26 cellular contexts compared by ENCODE assay signal in the genomic region with DNA sequence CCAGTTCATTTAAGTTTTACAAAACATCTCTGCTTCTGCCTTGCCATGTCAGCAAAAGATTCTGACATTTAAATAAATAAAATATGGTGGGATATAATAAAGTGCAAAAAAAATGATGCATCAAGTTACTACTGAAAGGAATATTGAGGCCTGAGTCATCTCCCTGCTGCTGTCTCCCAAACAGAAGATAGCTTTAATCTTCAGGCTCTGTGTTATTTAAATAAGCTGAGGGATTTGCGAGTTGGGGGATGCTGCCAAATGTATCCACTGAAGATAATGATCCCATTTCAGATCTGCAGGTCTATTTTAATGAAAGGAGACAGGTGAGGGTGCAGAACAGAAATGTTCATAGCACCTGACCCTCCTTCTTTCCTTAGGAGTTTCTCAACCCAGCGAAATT.
DNase-seq lines count a peak whose midpoint lies in the region; ATAC-seq, FAIRE-seq and TF ChIP-seq lines count a peak whose summit lies in the region.
"Had no signal": no experiment of that assay in that cellular context is flagged by ENCODE, and none has a peak within 500 bp of the region (broad histone marks: within the 10 kb centered on the region; RNA-seq: fewer than 3 reads in every experiment).

No MANE protein-coding gene starts in this region.

- DNase-seq in D721Med (ENCODE audit: insufficient read length, low spot score): no peak
- DNase-seq in NCI-H69 (lab: John Stamatoyannopoulos, UW): peak; percentile 39
- DNase-seq in smooth muscle cell (lab: John Stamatoyannopoulos, UW; ENCODE audit: unreplicated experiment): no peak
- DNase-seq in activated CD4-positive, alpha-beta T cell treated with anti-CD3 and anti-CD28 coated beads, Interleukin-2, amount 50 U/mL, for 48 hours: no peak
- DNase-seq: AML-193; CD4-positive, alpha-beta T cell; EL; GDM1; KBM-7; MV-4-11; NCI-H1417; NCI-H1694; NCI-H2029 treated with DMSO at 0.1 percent for 48 hours; NCI-H526 treated with DMSO at 0.1 percent for 48 hours; NK-92 treated with Interleukin-12 subunit alpha and Interleukin-12 subunit beta, amount 100 ng/mL, for 24 hours; PC-3; SJCRH30; T-helper 1 cell had no signal

- no peaks in the 10 kb centered on the region for H3K9me3 ChIP-seq in smooth muscle cell (replicated peaks; ENCODE audit: low read depth)
- H3K9me3 ChIP-seq: BLaER1 treated with 17β-estradiol and CSF1 and Interleukin-3, amounts not matched to agents 10 nM and 100 nM; SJCRH30 had no signal

- no peaks in the 10 kb centered on the region for H3F3A ChIP-seq in smooth muscle cell (ENCODE audit: low read depth)

- no peak overlapping the region for H3K9ac ChIP-seq in smooth muscle cell (ENCODE audit: low read depth)
- H3K9ac ChIP-seq: BLaER1 treated with 17β-estradiol and CSF1 and Interleukin-3, amounts not matched to agents 10 nM and 100 nM had no signal

- H3K4me1 ChIP-seq in smooth muscle cell (ENCODE audit: low read depth): no peaks in the 10 kb centered on the region
- H3K4me1 ChIP-seq: BLaER1 treated with 17β-estradiol and CSF1 and Interleukin-3, amounts not matched to agents 10 nM and 100 nM had no signal

- H4K20me1 ChIP-seq in smooth muscle cell (ENCODE audit: low read depth): no peaks in the 10 kb centered on the region
- H4K20me1 ChIP-seq: BLaER1 treated with 17β-estradiol and CSF1 and Interleukin-3, amounts not matched to agents 10 nM and 100 nM had no signal

- H3K27me3 ChIP-seq in smooth muscle cell (ENCODE audit: low read depth): no peaks in the 10 kb centered on the region
- H3K27me3 ChIP-seq: BLaER1 treated with 17β-estradiol and CSF1 and Interleukin-3, amounts not matched to agents 10 nM and 100 nM; SJCRH30 had no signal

- H3K4me3 ChIP-seq in smooth muscle cell: no peak overlapping the region
- H3K4me3 ChIP-seq: BLaER1 treated with 17β-estradiol and CSF1 and Interleukin-3, amounts not matched to agents 10 nM and 100 nM; GM12878; SJCRH30 had no signal

- H3K36me3 ChIP-seq in smooth muscle cell (ENCODE audit: low read depth): no peaks in the 10 kb centered on the region
- H3K36me3 ChIP-seq: BLaER1 treated with 17β-estradiol and CSF1 and Interleukin-3, amounts not matched to agents 10 nM and 100 nM; SJCRH30 had no signal

- FAIRE-seq in D721Med (lab: Jason Lieb, UNC): peak; percentile 89
- FAIRE-seq: A204.1, GM12878, H54, HTR-8/SVneo had no signal

- no peak overlapping the region for H2AFZ ChIP-seq in smooth muscle cell (ENCODE audit: low read depth)

- TF ChIP-seq CTCF in D721Med (IDR thresholded peaks at IDR 0.05; ENCODE audit: insufficient read depth, missing control alignments) (no peak), smooth muscle cell (IDR thresholded peaks at IDR 0.05; ENCODE audit: borderline replicate concordance, insufficient read depth, poor library complexity, severe bottlenecking) (no peak)

- 50% methylated on average over 2 of the region's 2 CpGs for WGBS in smooth muscle cell (ENCODE audit: low lambda C conversion rate)

- H3K79me2 ChIP-seq in smooth muscle cell (ENCODE audit: low read depth): no peaks in the 10 kb centered on the region

- H3K27ac ChIP-seq in smooth muscle cell (ENCODE audit: low read depth): no peak overlapping the region
- H3K27ac ChIP-seq: BLaER1 treated with 17β-estradiol and CSF1 and Interleukin-3, amounts not matched to agents 10 nM and 100 nM; SJCRH30 had no signal

- H3K4me2 ChIP-seq in smooth muscle cell: peak overlapping the region; percentile 5
- H3K4me2 ChIP-seq: BLaER1 treated with 17β-estradiol and CSF1 and Interleukin-3, amounts not matched to agents 10 nM and 100 nM had no signal

- peak; percentile 71 for ATAC-seq in SK-N-SH treated with all-trans-retinoic acid at 6 μM for 48 hours
- ATAC-seq in HG02885 (IDR thresholded peaks at IDR 0.05; ENCODE audit: poor library complexity, unreplicated experiment): no peak
- ATAC-seq in HG02610 (IDR thresholded peaks at IDR 0.05; ENCODE audit: unreplicated experiment): no peak
- ATAC-seq: GM12878, PC-3 had no signal

TF ChIP-seq in SK-N-SH treated with all-trans-retinoic acid at 6 μM for 48 hours, 23 proteins besides CTCF, POLR2A, EP300 and RAD21:
- TF ChIP-seq ZNF8 (CRISPR knock-in tag; IDR thresholded peaks at IDR 0.05) (no peak), ISL1 (CRISPR knock-in tag; IDR thresholded peaks at IDR 0.05) (peak; percentile 69)
